In genomic region chr1:37922767-37923550, GRCh38 we compare ENCODE assay signal across 1 cellular context.
TF ChIP-seq lines count a peak whose summit lies in the region.

No MANE protein-coding gene starts in this region.

TF ChIP-seq in K562, 482 proteins besides CTCF, POLR2A, EP300 and RAD21 (continued from another document and continues in another):
- TF ChIP-seq CBX3 (IDR thresholded peaks at IDR 0.05; ENCODE audit: borderline replicate concordance in 1 of 2, low read length in 2 of 2) (peak in 1 of 2 experiments; percentile 66; a peak in 2 of 3 replicates), POLR3A (IDR thresholded peaks at IDR 0.05; ENCODE audit: borderline replicate concordance, extremely low read depth, insufficient read depth, insufficient read length) (no peak), KDM2B (CRISPR knock-in tag; IDR thresholded peaks at IDR 0.05) (no peak), ZNF3 (CRISPR knock-in tag; IDR thresholded peaks at IDR 0.05) (no peak), SAFB (IDR thresholded peaks at IDR 0.05; ENCODE audit: borderline replicate concordance, low read depth, low read length) (no peak), ESRRA (IDR thresholded peaks at IDR 0.05; ENCODE audit: borderline replicate concordance, low read depth) (peak; percentile 59; the same call in 1 of the 2 replicates), LEF1 (IDR thresholded peaks at IDR 0.05) (peak; percentile 88), TAL1 (IDR thresholded peaks at IDR 0.05) (peak; percentile 91), SMARCE1 (IDR thresholded peaks at IDR 0.05) (peak; percentile 90), FOXP1 (CRISPR knock-in tag; IDR thresholded peaks at IDR 0.05) (no peak), ZNF785 (CRISPR knock-in tag; IDR thresholded peaks at IDR 0.05) (no peak), ZC3H11A (IDR thresholded peaks at IDR 0.05; ENCODE audit: low read depth, low read length) (no peak), RB1 (IDR thresholded peaks at IDR 0.05; ENCODE audit: low read depth) (no peak), TEAD2 (tag; IDR thresholded peaks at IDR 0.05) (no peak), NFIX (CRISPR knock-in tag; IDR thresholded peaks at IDR 0.05; ENCODE audit: low read depth) (no peak), POLR2H (tag; IDR thresholded peaks at IDR 0.05; ENCODE audit: low read depth) (no peak), COPS2 (conservative IDR thresholded peaks at IDR 0.05) (no peak), PHTF2 (CRISPR knock-in tag; IDR thresholded peaks at IDR 0.05) (no peak), SFPQ (IDR thresholded peaks at IDR 0.05; ENCODE audit: low read depth, low read length) (no peak), TFE3 (CRISPR knock-in tag; IDR thresholded peaks at IDR 0.05) (no peak), NONO (IDR thresholded peaks at IDR 0.05; ENCODE audit: low read depth in 2 of 2, low read length in 1 of 2) (no peak), ZNF764 (CRISPR knock-in tag; IDR thresholded peaks at IDR 0.05; ENCODE audit: low read depth) (no peak), POLR2AphosphoS5 (IDR thresholded peaks at IDR 0.05; ENCODE audit: control insufficient read depth, insufficient read depth, low read depth, low read length) (peak; percentile 86), SMAD3 (CRISPR knock-in tag; conservative IDR thresholded peaks at IDR 0.05) (peak; percentile 58; the same call in 1 of the 2 replicates), RBM39 (optimal IDR thresholded peaks at IDR 0.05; ENCODE audit: low read depth, low read length) (no peak)
- TF ChIP-seq, protein P1, sequence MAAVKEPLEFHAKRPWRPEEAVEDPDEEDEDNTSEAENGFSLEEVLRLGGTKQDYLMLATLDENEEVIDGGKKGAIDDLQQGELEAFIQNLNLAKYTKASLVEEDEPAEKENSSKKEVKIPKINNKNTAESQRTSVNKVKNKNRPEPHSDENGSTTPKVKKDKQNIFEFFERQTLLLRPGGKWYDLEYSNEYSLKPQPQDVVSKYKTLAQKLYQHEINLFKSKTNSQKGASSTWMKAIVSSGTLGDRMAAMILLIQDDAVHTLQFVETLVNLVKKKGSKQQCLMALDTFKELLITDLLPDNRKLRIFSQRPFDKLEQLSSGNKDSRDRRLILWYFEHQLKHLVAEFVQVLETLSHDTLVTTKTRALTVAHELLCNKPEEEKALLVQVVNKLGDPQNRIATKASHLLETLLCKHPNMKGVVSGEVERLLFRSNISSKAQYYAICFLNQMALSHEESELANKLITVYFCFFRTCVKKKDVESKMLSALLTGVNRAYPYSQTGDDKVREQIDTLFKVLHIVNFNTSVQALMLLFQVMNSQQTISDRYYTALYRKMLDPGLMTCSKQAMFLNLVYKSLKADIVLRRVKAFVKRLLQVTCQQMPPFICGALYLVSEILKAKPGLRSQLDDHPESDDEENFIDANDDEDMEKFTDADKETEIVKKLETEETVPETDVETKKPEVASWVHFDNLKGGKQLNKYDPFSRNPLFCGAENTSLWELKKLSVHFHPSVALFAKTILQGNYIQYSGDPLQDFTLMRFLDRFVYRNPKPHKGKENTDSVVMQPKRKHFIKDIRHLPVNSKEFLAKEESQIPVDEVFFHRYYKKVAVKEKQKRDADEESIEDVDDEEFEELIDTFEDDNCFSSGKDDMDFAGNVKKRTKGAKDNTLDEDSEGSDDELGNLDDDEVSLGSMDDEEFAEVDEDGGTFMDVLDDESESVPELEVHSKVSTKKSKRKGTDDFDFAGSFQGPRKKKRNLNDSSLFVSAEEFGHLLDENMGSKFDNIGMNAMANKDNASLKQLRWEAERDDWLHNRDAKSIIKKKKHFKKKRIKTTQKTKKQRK (IDR thresholded peaks at IDR 0.05; ENCODE audit: borderline replicate concordance, low read depth, low read length), result no peak
- TF ChIP-seq, protein P2, sequence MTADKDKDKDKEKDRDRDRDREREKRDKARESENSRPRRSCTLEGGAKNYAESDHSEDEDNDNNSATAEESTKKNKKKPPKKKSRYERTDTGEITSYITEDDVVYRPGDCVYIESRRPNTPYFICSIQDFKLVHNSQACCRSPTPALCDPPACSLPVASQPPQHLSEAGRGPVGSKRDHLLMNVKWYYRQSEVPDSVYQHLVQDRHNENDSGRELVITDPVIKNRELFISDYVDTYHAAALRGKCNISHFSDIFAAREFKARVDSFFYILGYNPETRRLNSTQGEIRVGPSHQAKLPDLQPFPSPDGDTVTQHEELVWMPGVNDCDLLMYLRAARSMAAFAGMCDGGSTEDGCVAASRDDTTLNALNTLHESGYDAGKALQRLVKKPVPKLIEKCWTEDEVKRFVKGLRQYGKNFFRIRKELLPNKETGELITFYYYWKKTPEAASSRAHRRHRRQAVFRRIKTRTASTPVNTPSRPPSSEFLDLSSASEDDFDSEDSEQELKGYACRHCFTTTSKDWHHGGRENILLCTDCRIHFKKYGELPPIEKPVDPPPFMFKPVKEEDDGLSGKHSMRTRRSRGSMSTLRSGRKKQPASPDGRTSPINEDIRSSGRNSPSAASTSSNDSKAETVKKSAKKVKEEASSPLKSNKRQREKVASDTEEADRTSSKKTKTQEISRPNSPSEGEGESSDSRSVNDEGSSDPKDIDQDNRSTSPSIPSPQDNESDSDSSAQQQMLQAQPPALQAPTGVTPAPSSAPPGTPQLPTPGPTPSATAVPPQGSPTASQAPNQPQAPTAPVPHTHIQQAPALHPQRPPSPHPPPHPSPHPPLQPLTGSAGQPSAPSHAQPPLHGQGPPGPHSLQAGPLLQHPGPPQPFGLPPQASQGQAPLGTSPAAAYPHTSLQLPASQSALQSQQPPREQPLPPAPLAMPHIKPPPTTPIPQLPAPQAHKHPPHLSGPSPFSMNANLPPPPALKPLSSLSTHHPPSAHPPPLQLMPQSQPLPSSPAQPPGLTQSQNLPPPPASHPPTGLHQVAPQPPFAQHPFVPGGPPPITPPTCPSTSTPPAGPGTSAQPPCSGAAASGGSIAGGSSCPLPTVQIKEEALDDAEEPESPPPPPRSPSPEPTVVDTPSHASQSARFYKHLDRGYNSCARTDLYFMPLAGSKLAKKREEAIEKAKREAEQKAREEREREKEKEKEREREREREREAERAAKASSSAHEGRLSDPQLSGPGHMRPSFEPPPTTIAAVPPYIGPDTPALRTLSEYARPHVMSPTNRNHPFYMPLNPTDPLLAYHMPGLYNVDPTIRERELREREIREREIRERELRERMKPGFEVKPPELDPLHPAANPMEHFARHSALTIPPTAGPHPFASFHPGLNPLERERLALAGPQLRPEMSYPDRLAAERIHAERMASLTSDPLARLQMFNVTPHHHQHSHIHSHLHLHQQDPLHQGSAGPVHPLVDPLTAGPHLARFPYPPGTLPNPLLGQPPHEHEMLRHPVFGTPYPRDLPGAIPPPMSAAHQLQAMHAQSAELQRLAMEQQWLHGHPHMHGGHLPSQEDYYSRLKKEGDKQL (CRISPR knock-in tag; IDR thresholded peaks at IDR 0.05; ENCODE audit: borderline replicate concordance), result no peak
- TF ChIP-seq, protein P3, sequence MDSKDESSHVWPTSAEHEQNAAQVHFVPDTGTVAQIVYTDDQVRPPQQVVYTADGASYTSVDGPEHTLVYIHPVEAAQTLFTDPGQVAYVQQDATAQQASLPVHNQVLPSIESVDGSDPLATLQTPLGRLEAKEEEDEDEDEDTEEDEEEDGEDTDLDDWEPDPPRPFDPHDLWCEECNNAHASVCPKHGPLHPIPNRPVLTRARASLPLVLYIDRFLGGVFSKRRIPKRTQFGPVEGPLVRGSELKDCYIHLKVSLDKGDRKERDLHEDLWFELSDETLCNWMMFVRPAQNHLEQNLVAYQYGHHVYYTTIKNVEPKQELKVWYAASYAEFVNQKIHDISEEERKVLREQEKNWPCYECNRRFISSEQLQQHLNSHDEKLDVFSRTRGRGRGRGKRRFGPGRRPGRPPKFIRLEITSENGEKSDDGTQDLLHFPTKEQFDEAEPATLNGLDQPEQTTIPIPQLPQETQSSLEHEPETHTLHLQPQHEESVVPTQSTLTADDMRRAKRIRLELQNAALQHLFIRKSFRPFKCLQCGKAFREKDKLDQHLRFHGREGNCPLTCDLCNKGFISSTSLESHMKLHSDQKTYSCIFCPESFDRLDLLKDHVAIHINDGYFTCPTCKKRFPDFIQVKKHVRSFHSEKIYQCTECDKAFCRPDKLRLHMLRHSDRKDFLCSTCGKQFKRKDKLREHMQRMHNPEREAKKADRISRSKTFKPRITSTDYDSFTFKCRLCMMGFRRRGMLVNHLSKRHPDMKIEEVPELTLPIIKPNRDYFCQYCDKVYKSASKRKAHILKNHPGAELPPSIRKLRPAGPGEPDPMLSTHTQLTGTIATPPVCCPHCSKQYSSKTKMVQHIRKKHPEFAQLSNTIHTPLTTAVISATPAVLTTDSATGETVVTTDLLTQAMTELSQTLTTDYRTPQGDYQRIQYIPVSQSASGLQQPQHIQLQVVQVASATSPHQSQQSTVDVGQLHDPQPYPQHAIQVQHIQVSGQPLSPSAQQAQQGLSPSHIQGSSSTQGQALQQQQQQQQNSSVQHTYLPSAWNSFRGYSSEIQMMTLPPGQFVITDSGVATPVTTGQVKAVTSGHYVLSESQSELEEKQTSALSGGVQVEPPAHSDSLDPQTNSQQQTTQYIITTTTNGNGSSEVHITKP (IDR thresholded peaks at IDR 0.05; ENCODE audit: partially characterized antibody), result peak; percentile 82
- TF ChIP-seq, protein P4, sequence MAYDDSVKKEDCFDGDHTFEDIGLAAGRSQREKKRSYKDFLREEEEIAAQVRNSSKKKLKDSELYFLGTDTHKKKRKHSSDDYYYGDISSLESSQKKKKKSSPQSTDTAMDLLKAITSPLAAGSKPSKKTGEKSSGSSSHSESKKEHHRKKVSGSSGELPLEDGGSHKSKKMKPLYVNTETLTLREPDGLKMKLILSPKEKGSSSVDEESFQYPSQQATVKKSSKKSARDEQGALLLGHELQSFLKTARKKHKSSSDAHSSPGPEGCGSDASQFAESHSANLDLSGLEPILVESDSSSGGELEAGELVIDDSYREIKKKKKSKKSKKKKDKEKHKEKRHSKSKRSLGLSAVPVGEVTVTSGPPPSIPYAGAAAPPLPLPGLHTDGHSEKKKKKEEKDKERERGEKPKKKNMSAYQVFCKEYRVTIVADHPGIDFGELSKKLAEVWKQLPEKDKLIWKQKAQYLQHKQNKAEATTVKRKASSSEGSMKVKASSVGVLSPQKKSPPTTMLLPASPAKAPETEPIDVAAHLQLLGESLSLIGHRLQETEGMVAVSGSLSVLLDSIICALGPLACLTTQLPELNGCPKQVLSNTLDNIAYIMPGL (CRISPR knock-in tag; IDR thresholded peaks at IDR 0.05), result no peak
